8 cellular contexts compared by ENCODE assay signal in the genomic region with DNA sequence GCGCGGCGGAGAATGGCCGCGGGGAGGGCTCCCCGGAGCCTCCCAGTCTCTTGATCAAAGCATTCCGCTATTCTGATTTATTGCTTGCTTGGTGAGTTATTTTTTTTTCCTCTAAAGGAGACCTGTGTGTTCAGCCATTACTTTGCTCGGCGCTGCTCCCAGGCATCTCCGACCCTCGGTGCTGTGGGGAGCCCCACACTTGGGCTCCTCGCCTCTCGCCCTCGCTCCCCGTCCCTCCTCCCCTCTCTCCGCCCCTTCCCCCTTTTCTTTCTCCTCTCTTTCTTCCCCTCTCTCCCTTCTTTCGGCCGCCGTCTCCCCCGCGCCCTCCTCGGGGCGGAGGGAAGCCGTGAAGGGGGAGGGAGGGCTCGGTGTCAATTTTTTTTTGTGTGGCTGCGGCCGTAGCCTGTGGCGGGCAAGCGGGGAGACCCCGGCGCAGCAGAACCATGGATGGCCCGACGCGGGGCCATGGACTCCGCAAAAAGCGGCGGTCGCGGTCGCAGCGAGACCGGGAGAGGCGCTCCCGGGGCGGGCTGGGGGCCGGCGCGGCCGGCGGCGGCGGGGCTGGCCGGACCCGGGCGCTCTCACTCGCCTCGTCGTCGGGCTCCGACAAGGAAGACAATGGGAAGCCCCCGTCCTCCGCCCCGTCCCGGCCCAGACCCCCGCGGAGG. TPM values are rescaled to one million over a fixed set of nuclear protein-coding genes. Genes with fewer than 3 reads are reported as not detected.
DNase-seq lines count a peak whose midpoint lies in the region; ATAC-seq and TF ChIP-seq lines count a peak whose summit lies in the region.

No MANE protein-coding gene starts in this region.

- H3K27me3 ChIP-seq in PC-3 (ENCODE audit: low read length): peaks cover 48% of the 10 kb centered on the region
- H3K27me3 ChIP-seq in neural cell (ENCODE audit: insufficient read depth, low read depth, low read length): peaks cover 8% of the 10 kb centered on the region

- H4K20me1 ChIP-seq in PC-3 (ENCODE audit: low read length): no peaks in the 10 kb centered on the region
- peaks cover 14% of the 10 kb centered on the region for H4K20me1 ChIP-seq in neural cell (ENCODE audit: insufficient read depth)

- H3K36me3 Mint-ChIP-seq in T-helper 2 cell treated with Interferon-gamma antibody and Interleukin-4, amounts not matched to agents 5 μg/mL and 100 μg/mL, for 36 hours (ENCODE audit: low read depth): no peaks in the 10 kb centered on the region

- peaks cover 35% of the 10 kb centered on the region for H3K27me3 Mint-ChIP-seq in T-helper 2 cell treated with Interferon-gamma antibody and Interleukin-4, amounts not matched to agents 5 μg/mL and 100 μg/mL, for 36 hours (ENCODE audit: low read depth)

- H3K27ac ChIP-seq in PC-3 (ENCODE audit: low read length) (no peak overlapping the region), neural cell (ENCODE audit: low read length) (peak overlapping the region; percentile 68)

- TF ChIP-seq EP300 in neural cell (conservative IDR thresholded peaks at IDR 0.05; ENCODE audit: poor library complexity, severe bottlenecking): no peak

- POLR2A ChIA-PET in PC-3 (lab: Charles Lee; ENCODE audit: unreplicated experiment): no interaction called here

- H3K9me3 ChIP-seq in PC-3 (ENCODE audit: low read length) (no peaks in the 10 kb centered on the region), neural cell (ENCODE audit: low read length) (no peaks in the 10 kb centered on the region)

- peak overlapping the region; percentile 63; the same call in 1 of the 2 replicates for H3K4me3 ChIP-seq in PC-3 (ENCODE audit: low read length)
- H3K4me3 ChIP-seq in epithelial cell of esophagus (ENCODE audit: low read length): peak overlapping the region; percentile 25
- H3K4me3 ChIP-seq in neural cell (ENCODE audit: low read length): peak overlapping the region; percentile 95

- no peaks in the 10 kb centered on the region for H3K9me3 Mint-ChIP-seq in T-helper 2 cell treated with Interferon-gamma antibody and Interleukin-4, amounts not matched to agents 5 μg/mL and 100 μg/mL, for 36 hours

- ATAC-seq in PC-3 (no peak), HG03439 (IDR thresholded peaks at IDR 0.05; ENCODE audit: unreplicated experiment) (no peak), HG02588 (IDR thresholded peaks at IDR 0.05; ENCODE audit: unreplicated experiment) (no peak)

- no peaks in the 10 kb centered on the region; the same call in 1 of the 2 replicates for H3K4me1 ChIP-seq in PC-3 (ENCODE audit: insufficient read depth, low read length)

- TF ChIP-seq CTCF in PC-3 (conservative IDR thresholded peaks at IDR 0.05; ENCODE audit: low read depth, low read length) (no peak), epithelial cell of esophagus (IDR thresholded peaks at IDR 0.05; ENCODE audit: insufficient read depth, low read depth, low read length, missing control alignments) (no peak), neural cell (IDR thresholded peaks at IDR 0.05; ENCODE audit: poor library complexity, severe bottlenecking) (no peak)

- no peaks in the 10 kb centered on the region for H3K79me2 ChIP-seq in PC-3 (ENCODE audit: low read length)
- H3K79me2 ChIP-seq in neural cell (replicated peaks; ENCODE audit: insufficient read depth, low read length): peaks cover 47% of the 10 kb centered on the region

- DNase-seq in T-helper 2 cell treated with Interferon-gamma antibody and Interleukin-4, amounts not matched to agents 5 μg/mL and 100 μg/mL, for 36 hours (ENCODE audit: low spot score): no peak
- DNase-seq in T-helper 2 cell: no peak
- no peak for DNase-seq in PC-3
- no peak for DNase-seq in epithelial cell of esophagus (ENCODE audit: low read depth)
- DNase-seq in activated CD8-positive, alpha-beta memory T cell treated with anti-CD3 and anti-CD28 coated beads, Interleukin-2, amount 50 U/mL, for 4 hours: no peak

- no peak overlapping the region for H3K9ac ChIP-seq in PC-3 (ENCODE audit: low read length)
- peak overlapping the region; percentile 92 for H3K9ac ChIP-seq in neural cell (ENCODE audit: low read length)

- H3K4me3 Mint-ChIP-seq in T-helper 2 cell treated with Interferon-gamma antibody and Interleukin-4, amounts not matched to agents 5 μg/mL and 100 μg/mL, for 36 hours: peak overlapping the region; percentile 81

- H3K9me2 ChIP-seq in PC-3 (replicated peaks; ENCODE audit: low read length) (no peaks in the 10 kb centered on the region), neural cell (ENCODE audit: insufficient read depth, low read length) (no peaks in the 10 kb centered on the region)

- H3K27ac Mint-ChIP-seq in T-helper 2 cell treated with Interferon-gamma antibody and Interleukin-4, amounts not matched to agents 5 μg/mL and 100 μg/mL, for 36 hours: no peak overlapping the region

- H3F3A ChIP-seq in PC-3 (ENCODE audit: low read length, unreplicated experiment) (no peaks in the 10 kb centered on the region), neural cell (ENCODE audit: insufficient read depth, low read length, poor library complexity, severe bottlenecking) (peaks cover 4% of the 10 kb centered on the region)

- CTCF ChIA-PET in PC-3 (lab: Charles Lee): no interaction called here

- BruUV-seq in PC-3 (replicated peaks; lab: Mats Ljungman, UMichigan): no TSS peak

- H2AFZ ChIP-seq in PC-3 (ENCODE audit: low read length) (no peak overlapping the region), neural cell (ENCODE audit: low read depth, low read length) (peak overlapping the region; percentile 40)

- TF ChIP-seq RAD21 in neural cell (conservative IDR thresholded peaks at IDR 0.05): no peak

- peaks cover 5% of the 10 kb centered on the region for H3K4me1 Mint-ChIP-seq in T-helper 2 cell treated with Interferon-gamma antibody and Interleukin-4, amounts not matched to agents 5 μg/mL and 100 μg/mL, for 36 hours (ENCODE audit: low read depth)

- intact Hi-C loops in PC-3 (cut with micrococcal nuclease): no loop called here

- H3K36me3 ChIP-seq in PC-3 (ENCODE audit: low read depth, low read length) (no peaks in the 10 kb centered on the region), neural cell (ENCODE audit: insufficient read depth, low read length) (no peaks in the 10 kb centered on the region)

- H3K4me2 ChIP-seq in PC-3 (ENCODE audit: low read length) (peak overlapping the region; percentile 83), neural cell (ENCODE audit: low read length) (no peak overlapping the region)

TF ChIP-seq in neural cell, 6 proteins besides CTCF, POLR2A, EP300 and RAD21:
- TF ChIP-seq SMC3 (conservative IDR thresholded peaks at IDR 0.05; ENCODE audit: poor library complexity): no peak
- TF ChIP-seq, protein P1, sequence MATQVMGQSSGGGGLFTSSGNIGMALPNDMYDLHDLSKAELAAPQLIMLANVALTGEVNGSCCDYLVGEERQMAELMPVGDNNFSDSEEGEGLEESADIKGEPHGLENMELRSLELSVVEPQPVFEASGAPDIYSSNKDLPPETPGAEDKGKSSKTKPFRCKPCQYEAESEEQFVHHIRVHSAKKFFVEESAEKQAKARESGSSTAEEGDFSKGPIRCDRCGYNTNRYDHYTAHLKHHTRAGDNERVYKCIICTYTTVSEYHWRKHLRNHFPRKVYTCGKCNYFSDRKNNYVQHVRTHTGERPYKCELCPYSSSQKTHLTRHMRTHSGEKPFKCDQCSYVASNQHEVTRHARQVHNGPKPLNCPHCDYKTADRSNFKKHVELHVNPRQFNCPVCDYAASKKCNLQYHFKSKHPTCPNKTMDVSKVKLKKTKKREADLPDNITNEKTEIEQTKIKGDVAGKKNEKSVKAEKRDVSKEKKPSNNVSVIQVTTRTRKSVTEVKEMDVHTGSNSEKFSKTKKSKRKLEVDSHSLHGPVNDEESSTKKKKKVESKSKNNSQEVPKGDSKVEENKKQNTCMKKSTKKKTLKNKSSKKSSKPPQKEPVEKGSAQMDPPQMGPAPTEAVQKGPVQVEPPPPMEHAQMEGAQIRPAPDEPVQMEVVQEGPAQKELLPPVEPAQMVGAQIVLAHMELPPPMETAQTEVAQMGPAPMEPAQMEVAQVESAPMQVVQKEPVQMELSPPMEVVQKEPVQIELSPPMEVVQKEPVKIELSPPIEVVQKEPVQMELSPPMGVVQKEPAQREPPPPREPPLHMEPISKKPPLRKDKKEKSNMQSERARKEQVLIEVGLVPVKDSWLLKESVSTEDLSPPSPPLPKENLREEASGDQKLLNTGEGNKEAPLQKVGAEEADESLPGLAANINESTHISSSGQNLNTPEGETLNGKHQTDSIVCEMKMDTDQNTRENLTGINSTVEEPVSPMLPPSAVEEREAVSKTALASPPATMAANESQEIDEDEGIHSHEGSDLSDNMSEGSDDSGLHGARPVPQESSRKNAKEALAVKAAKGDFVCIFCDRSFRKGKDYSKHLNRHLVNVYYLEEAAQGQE (IDR thresholded peaks at IDR 0.05; ENCODE audit: borderline replicate concordance): no peak
- no peak for TF ChIP-seq POLR2AphosphoS5 (IDR thresholded peaks at IDR 0.05)
- no peak for TF ChIP-seq EZH2 (IDR thresholded peaks at IDR 0.05; ENCODE audit: borderline replicate concordance, insufficient read depth, low read length, poor library complexity, severe bottlenecking)
- no peak for TF ChIP-seq MXI1 (conservative IDR thresholded peaks at IDR 0.05; ENCODE audit: poor library complexity, severe bottlenecking)
- no peak for TF ChIP-seq TAF1 (IDR thresholded peaks at IDR 0.05; ENCODE audit: low read depth)

RNA-seq across cellular contexts. Expression of a gene that starts 1.1 kb away (rescaled TPM):
- not detected in 2 replicates for total RNA-seq in PC-3 (2014; rRNA removed)
- polyA plus RNA-seq in neural cell: 97.3 and 124 TPM in 2 replicates
- polyA minus RNA-seq in neural cell: 312 and 399 TPM in 2 replicates

Comparison
In these comparisons a context has a peak if more than half of its experiments do, and no peak if none do; other contexts are left out.
1. H3K4me3 ChIP-seq: peak in every context shown above with its lines; median percentile 95 in neural cell; 63 in PC-3; 25 in epithelial cell of esophagus.